In genomic region chr1:119720866-119721440, GRCh38 we compare ENCODE assay signal across 1 cellular context.
TF ChIP-seq lines count a peak whose summit lies in the region.

No MANE protein-coding gene starts in this region.

TF ChIP-seq in K562, 482 proteins besides CTCF, POLR2A, EP300 and RAD21:
- TF ChIP-seq HDAC3 (IDR thresholded peaks at IDR 0.05; ENCODE audit: borderline replicate concordance, partially characterized antibody): no peak
- no peak for TF ChIP-seq GATA2 (CRISPR knock-in tag; IDR thresholded peaks at IDR 0.05)
- no peak for TF ChIP-seq USF1 (CRISPR knock-in tag; IDR thresholded peaks at IDR 0.05)
- 0 out of 2 replicates have a peak, but pooled peaks have one; percentile 24 for TF ChIP-seq RBFOX2 (IDR thresholded peaks at IDR 0.05; ENCODE audit: low read depth, low read length)
TF ChIP-seq in K562: peak in this region for 1.
